ENCODE assay signal across 9 cellular contexts in genomic region chr18:56709463-56709862, GRCh38. TPM values are rescaled to one million over a fixed set of nuclear protein-coding genes. Genes with fewer than 3 reads are reported as not detected.
DNase-seq lines count a peak whose midpoint lies in the region; ATAC-seq, FAIRE-seq and TF ChIP-seq lines count a peak whose summit lies in the region.
"Had no signal": no experiment of that assay in that cellular context is flagged by ENCODE, and none has a peak within 500 bp of the region (broad histone marks: within the 10 kb centered on the region; RNA-seq: fewer than 3 reads in every experiment).

No MANE protein-coding gene starts in this region.

- H3K14ac ChIP-seq in H1 (ENCODE audit: insufficient read length): no peak overlapping the region

- no peak overlapping the region for H3K4me2 ChIP-seq in H1 (ENCODE audit: insufficient read depth in 1 of 2, low read depth in 2 of 2, low read length in 2 of 2)

- CTCF ChIA-PET in H1 (lab: Charles Lee; ENCODE audit: partially characterized antibody): interaction anchor here (0.6 kb wide), 1 partner anchor 132 kb away, joined by 3 read pairs; no protein-coding TSS in a partner anchor

- H2BK15ac ChIP-seq in H1 (ENCODE audit: low read length): no peak overlapping the region

- H3K23ac ChIP-seq in H1 (ENCODE audit: insufficient read length): no peak overlapping the region

- H2AFZ ChIP-seq in H1 (ENCODE audit: low read length): no peak overlapping the region

- H3K4me1 ChIP-seq in H1 (replicated peaks in 1 of 4; ENCODE audit: control insufficient read depth in 3 of 4, insufficient read depth in 4 of 4, low read length in 3 of 4) (no peaks in the 10 kb centered on the region), small intestine (ENCODE audit: control insufficient read depth in 2 of 2, insufficient read depth in 1 of 2, low read depth in 1 of 2, low read length in 1 of 2) (no peaks in the 10 kb centered on the region)

- peak in 1 of 3 experiments; percentile 24; a peak in 2 of 4 replicates for TF ChIP-seq CTCF in H1 (IDR thresholded peaks at IDR 0.05; ENCODE audit: control extremely low read depth in 1 of 3, insufficient read depth in 1 of 3, low read depth in 1 of 3, low read length in 3 of 3)

- H2BK120ac ChIP-seq in H1 (replicated peaks; ENCODE audit: low read depth, low read length): no peak overlapping the region

- no peaks in the 10 kb centered on the region for H3K23me2 ChIP-seq in H1 (ENCODE audit: low read depth, low read length)

- ATAC-seq in GM21423 (IDR thresholded peaks at IDR 0.05; ENCODE audit: unreplicated experiment): peak; percentile 97
- ATAC-seq in HG03558 (IDR thresholded peaks at IDR 0.05; ENCODE audit: extremely low read depth, unreplicated experiment): peak; percentile 99

- peak in 1 of 2 experiments; percentile 19; a peak in 2 of 4 replicates for TF ChIP-seq RAD21 in H1 (IDR thresholded peaks at IDR 0.05 in 1 of 2, conservative IDR thresholded peaks at IDR 0.05 in 1 of 2; ENCODE audit: low read depth in 2 of 2, low read length in 2 of 2)

- H3K79me2 ChIP-seq in H1 (ENCODE audit: control insufficient read depth in 1 of 2, insufficient read depth in 2 of 2, low read length in 2 of 2): no peaks in the 10 kb centered on the region

- no peaks in the 10 kb centered on the region for H3K9me3 ChIP-seq in H1 (ENCODE audit: insufficient read depth in 2 of 2, low read depth in 1 of 2, low read length in 1 of 2)
- H3K9me3 ChIP-seq in small intestine (ENCODE audit: control insufficient read depth, low read depth): no peaks in the 10 kb centered on the region

- H2BK5ac ChIP-seq in H1 (ENCODE audit: low read depth, low read length): no peak overlapping the region

- no peaks in the 10 kb centered on the region for H4K20me1 ChIP-seq in H1 (replicated peaks in 1 of 2; ENCODE audit: control insufficient read depth in 1 of 2, insufficient read depth in 2 of 2, low read length in 2 of 2)

- TF ChIP-seq EP300 in H1 (IDR thresholded peaks at IDR 0.05; ENCODE audit: borderline replicate concordance in 1 of 2, low read depth in 2 of 2, low read length in 2 of 2): no peak

- no peak overlapping the region for H3K4me3 ChIP-seq in H1 (ENCODE audit: extremely low read depth in 1 of 4, insufficient read depth in 2 of 4, low read depth in 3 of 4, low read length in 4 of 4)
- H3K4me3 ChIP-seq in small intestine (ENCODE audit: low read depth in 1 of 2, low read length in 2 of 2): no peak overlapping the region

- no peak overlapping the region for H3K56ac ChIP-seq in H1 (replicated peaks; ENCODE audit: insufficient read length, low read depth, low read length)

- no peaks in the 10 kb centered on the region for H3K79me1 ChIP-seq in H1 (ENCODE audit: low read depth, low read length)

- no peak overlapping the region for H2BK12ac ChIP-seq in H1 (ENCODE audit: low read depth, low read length)

- H2BK20ac ChIP-seq in H1 (ENCODE audit: low read length): no peak overlapping the region

- H4K8ac ChIP-seq in H1 (ENCODE audit: extremely low read depth, insufficient read depth, low read length): no peak overlapping the region

- no peaks in the 10 kb centered on the region for H3K27me3 Mint-ChIP-seq in activated T-cell treated with anti-CD3 and anti-CD28 coated beads, Interleukin-2, amount 50 U/mL, for 24 hours
- H3K27me3 Mint-ChIP-seq: memory B cell had no signal

- H3K27ac Mint-ChIP-seq in activated T-cell treated with anti-CD3 and anti-CD28 coated beads, Interleukin-2, amount 50 U/mL, for 24 hours: no peak overlapping the region
- H3K27ac Mint-ChIP-seq: memory B cell had no signal

- no peak overlapping the region for H4K91ac ChIP-seq in H1 (replicated peaks; ENCODE audit: insufficient read length, low read length)

- peaks cover 14% of the 10 kb centered on the region for H3K36me3 Mint-ChIP-seq in activated T-cell treated with anti-CD3 and anti-CD28 coated beads, Interleukin-2, amount 50 U/mL, for 24 hours (ENCODE audit: low read depth)
- H3K36me3 Mint-ChIP-seq: memory B cell had no signal

- 71% methylated on average over 2 of the region's 2 CpGs; no CpG with 5 or more reads in 1 of the 2 experiments for WGBS in H1 (ENCODE audit: extremely low coverage in 1 of 2, insufficient coverage in 1 of 2, insufficient read length in 1 of 2, insufficient replicate concordance in 2 of 2, low coverage in 1 of 2, low lambda C conversion rate in 2 of 2, missing lambda C conversion rate in 1 of 2), 2 experiments
- WGBS in small intestine, 3 donors: 27 to 35% (median 30%) methylated on average over 2 of the region's 2 CpGs

- no peaks in the 10 kb centered on the region for H3K9me3 Mint-ChIP-seq in activated T-cell treated with anti-CD3 and anti-CD28 coated beads, Interleukin-2, amount 50 U/mL, for 24 hours
- H3K9me3 Mint-ChIP-seq: memory B cell had no signal

- H3K27me3 ChIP-seq in H1 (replicated peaks in 1 of 4; ENCODE audit: control insufficient read depth in 3 of 4, extremely low read depth in 1 of 4, insufficient read depth in 3 of 4, low read length in 3 of 4) (no peaks in the 10 kb centered on the region), small intestine (ENCODE audit: control insufficient read depth in 2 of 2, insufficient read depth in 2 of 2, low read length in 2 of 2) (no peaks in the 10 kb centered on the region)

- no peak overlapping the region for H3K4ac ChIP-seq in H1 (replicated peaks; ENCODE audit: insufficient read length, low read depth, low read length)

- H2AK5ac ChIP-seq in H1 (ENCODE audit: low read depth, low read length): no peak overlapping the region

- H4K5ac ChIP-seq in H1 (ENCODE audit: insufficient read length, low read depth, low read length): no peak overlapping the region

- DNase-seq in activated T-cell treated with anti-CD3 and anti-CD28 coated beads for 24 hours (ENCODE audit: low read depth) (peak; percentile 31), SHP77 (lab: John Stamatoyannopoulos, UW) (peak; percentile 31 to 69), H1 (ENCODE audit: low read depth in 1 of 2, low spot score in 2 of 2) (peak in 1 of 2 experiments; percentile 9), small intestine (peak; percentile 57), NCI-H1105 (lab: John Stamatoyannopoulos, UW) (no peak)
- DNase-seq in activated T-cell treated with anti-CD3 and anti-CD28 coated beads, Interleukin-2, amount 50 U/mL, for 24 hours: no peak

- no peak for TF ChIP-seq POLR2A in H1 (IDR thresholded peaks at IDR 0.05; ENCODE audit: control extremely low read depth in 1 of 2, low read depth in 2 of 2, low read length in 2 of 2)

- no peak overlapping the region for H3K4me3 Mint-ChIP-seq in activated T-cell treated with anti-CD3 and anti-CD28 coated beads, Interleukin-2, amount 50 U/mL, for 24 hours
- H3K4me3 Mint-ChIP-seq: memory B cell had no signal

- POLR2A ChIA-PET in H1 (lab: Charles Lee; ENCODE audit: partially characterized antibody): no interaction called here

- H3K9ac ChIP-seq in H1 (replicated peaks in 1 of 4; ENCODE audit: extremely low read depth in 1 of 4, low read depth in 3 of 4, low read length in 3 of 4): no peak overlapping the region

- H3K18ac ChIP-seq in H1 (ENCODE audit: extremely low read depth, low read length): no peak overlapping the region

- peaks cover 16% of the 10 kb centered on the region for H3K4me1 Mint-ChIP-seq in activated T-cell treated with anti-CD3 and anti-CD28 coated beads, Interleukin-2, amount 50 U/mL, for 24 hours (ENCODE audit: low read depth)

- no peak overlapping the region for H3K27ac ChIP-seq in H1 (ENCODE audit: low read depth, low read length)
- H3K27ac ChIP-seq in small intestine (ENCODE audit: low read depth in 1 of 2, low read length in 1 of 2): no peak overlapping the region

- H3K36me3 ChIP-seq in H1 (ENCODE audit: control insufficient read depth in 2 of 4, insufficient read depth in 4 of 4, low read length in 3 of 4): no peaks in the 10 kb centered on the region
- H3K36me3 ChIP-seq in small intestine (ENCODE audit: control insufficient read depth in 2 of 2, insufficient read depth in 2 of 2, low read length in 2 of 2): no peaks in the 10 kb centered on the region

- FAIRE-seq in H1 (lab: Jason Lieb, UNC): no peak
- FAIRE-seq in small intestine (lab: Jason Lieb, UNC): no peak

TF ChIP-seq in H1, 55 proteins besides CTCF, POLR2A, EP300 and RAD21:
- peak; percentile 53; the same call in 1 of the 2 replicates for TF ChIP-seq JUND (IDR thresholded peaks at IDR 0.05; ENCODE audit: low read length)
- no peak for TF ChIP-seq POU5F1 (IDR thresholded peaks at IDR 0.05; ENCODE audit: low read depth, low read length)
- no peak for TF ChIP-seq SAP30 (IDR thresholded peaks at IDR 0.05; ENCODE audit: insufficient read depth, insufficient replicate concordance, low read length)

RNA-seq across cellular contexts. Expression of gene WDR7, which starts 58.3 kb away (rescaled TPM):
- total RNA-seq in H1 (2021; fragmentation: NEBNext Ultra II Directional; extraction: Animal tissue kit (Norgen Biotek cat#: 25700)): 15.2 and 16.5 TPM in 2 replicates
- polyA plus RNA-seq in H1 (2011; rRNA removed) (5.5 and 9.1 TPM in 2 replicates), small intestine (1 to 10 TPM; 3.1 to 5.4 (median 4.5) TPM)
- polyA plus RNA-seq in H1 (2011; cell fraction: cytosol; rRNA removed): 6.3 TPM
- polyA plus RNA-seq in H1 (2011; cell fraction: nucleus; rRNA removed): 18.9 TPM
- polyA plus RNA-seq in H1 (2012, experiment 1 of 2): 5.5 to 8.4 TPM (median 6.8 TPM) in 4 replicates
- 0.14 TPM for polyA plus RNA-seq in H1 (2012, experiment 2 of 2)
- polyA plus RNA-seq in H1 (2013, experiment 1 of 2): 5.0 TPM
- polyA plus RNA-seq in H1 (2013, experiment 2 of 2): 6.4 TPM
- polyA minus RNA-seq in H1 (2011; rRNA and poly(A)+ RNA removed): 76.0 and 88.4 TPM in 2 replicates
- polyA minus RNA-seq in H1 (2011; cell fraction: cytosol; rRNA and poly(A)+ RNA removed): 22.9 TPM
- polyA minus RNA-seq in H1 (2011; cell fraction: nucleus; rRNA and poly(A)+ RNA removed): 73.3 TPM

Comparison
In these comparisons a context has a peak if more than half of its experiments do, and no peak if none do; other contexts are left out.
1. DNase-seq: peak in activated T-cell treated with anti-CD3 and anti-CD28 coated beads for 24 hours (single experiment), SHP77 (2 of 2) and small intestine (single experiment); none in activated T-cell treated with anti-CD3 and anti-CD28 coated beads, Interleukin-2, amount 50 U/mL, for 24 hours (single experiment) and NCI-H1105 (single experiment).